12 cellular contexts compared by ENCODE assay signal in genomic region chr5:180332051-180332517, GRCh38. TPM values are rescaled to one million over a fixed set of nuclear protein-coding genes. Genes with fewer than 3 reads are reported as not detected.
DNase-seq lines count a peak whose midpoint lies in the region; FAIRE-seq and TF ChIP-seq lines count a peak whose summit lies in the region.
"Had no signal": no experiment of that assay in that cellular context is flagged by ENCODE, and none has a peak within 500 bp of the region (broad histone marks: within the 10 kb centered on the region; RNA-seq: fewer than 3 reads in every experiment).

No MANE protein-coding gene starts in this region.

- H2BK20ac ChIP-seq in H9 (ENCODE audit: low read depth, low read length, poor library complexity, severe bottlenecking) = no peak overlapping the region

- no peak overlapping the region for H2BK120ac ChIP-seq in H9 (ENCODE audit: low read depth, low read length, poor library complexity, severe bottlenecking)

- TF ChIP-seq CTCF in H9 (conservative IDR thresholded peaks at IDR 0.05) = peak; percentile 58
- TF ChIP-seq CTCF in astrocyte of the cerebellum (IDR thresholded peaks at IDR 0.05; ENCODE audit: low read depth, low read length, missing control alignments) = peak; percentile 58
- no peak for TF ChIP-seq CTCF in transverse colon (IDR thresholded peaks at IDR 0.05)
- TF ChIP-seq CTCF in GM10248 (IDR thresholded peaks at IDR 0.05; ENCODE audit: control extremely low read depth, extremely low read depth, low read depth, missing control alignments) = no peak

- H3K36me3 ChIP-seq in transverse colon = no peaks in the 10 kb centered on the region

- H3K14ac ChIP-seq in H9 (ENCODE audit: insufficient read depth, low read length) = no peak overlapping the region

- WGBS in H9 (ENCODE audit: extremely low coverage, insufficient read length, low lambda C conversion rate) = no CpG with 5 or more reads among the region's 13 CpGs
- WGBS in transverse colon (ENCODE audit: low coverage in 1 of 2), 2 donors = 11% methylated on average over 11 of the region's 13 CpGs; no CpG with 5 or more reads in 1 of the 2 donors

- no peak overlapping the region for H4K5ac ChIP-seq in H9 (ENCODE audit: insufficient read length, low read depth, low read length)

- no peak overlapping the region for H2BK5ac ChIP-seq in H9 (ENCODE audit: insufficient read length, low read length)

- H3K27ac Mint-ChIP-seq in H9 = peak overlapping the region; percentile 90 to 100 (median 97)
- H3K27ac Mint-ChIP-seq: immature natural killer cell had no signal

- H3T11ph ChIP-seq in H9 (ENCODE audit: low read length) = no peak overlapping the region

- H3K4me1 ChIP-seq in H9 (ENCODE audit: insufficient read depth, low read length) = peaks cover 7% of the 10 kb centered on the region
- H3K4me1 ChIP-seq in transverse colon = no peaks in the 10 kb centered on the region

- no peak overlapping the region for H4K8ac ChIP-seq in H9 (replicated peaks; ENCODE audit: insufficient read length, low read depth, low read length)

- no peaks in the 10 kb centered on the region for H3K79me1 ChIP-seq in H9 (ENCODE audit: insufficient read depth, low read depth, low read length, poor library complexity, severe bottlenecking)

- no peak overlapping the region for H4K91ac ChIP-seq in H9 (ENCODE audit: insufficient read length, low read depth, low read length)

- H3K56ac ChIP-seq in H9 (ENCODE audit: insufficient read length, low read depth, low read length) = no peak overlapping the region

- intact Hi-C loops in transverse colon (cut with DNase I; ENCODE audit: low total_unique reads) = no loop called here

- no peak overlapping the region for H2AK5ac ChIP-seq in H9 (ENCODE audit: insufficient read length, low read length)

- H3K23ac ChIP-seq in H9 (ENCODE audit: insufficient read length, low read depth, low read length) = no peak overlapping the region

- no peak overlapping the region for H2BK12ac ChIP-seq in H9 (ENCODE audit: insufficient read length, low read depth, low read length)

- H3K9me3 ChIP-seq in H9 (ENCODE audit: control insufficient read depth, low read depth, low read length) (no peaks in the 10 kb centered on the region), transverse colon (no peaks in the 10 kb centered on the region)

- H3K79me2 ChIP-seq in H9 (ENCODE audit: insufficient read depth, low read length) = no peaks in the 10 kb centered on the region; the same call in 1 of the 2 replicates

- H3K27me3 ChIP-seq in H9 (ENCODE audit: insufficient read depth, low read length) = no peaks in the 10 kb centered on the region
- peaks cover 10% of the 10 kb centered on the region for H3K27me3 ChIP-seq in transverse colon

- POLR2A ChIA-PET in GM10248 (lab: Yijun Ruan, JAX) = interaction anchor here (0.7 kb wide), 1 partner anchor 121 kb away, joined by 3 read pairs; no protein-coding TSS in a partner anchor

- H3K4me3 Mint-ChIP-seq in H9 = peak overlapping the region in 1 of 2 experiments; percentile 29; a peak in 2 of 5 replicates
- H3K4me3 Mint-ChIP-seq: immature natural killer cell had no signal

- CTCF ChIA-PET in GM10248 (lab: Yijun Ruan, JAX) = interaction anchor here (4.7 kb wide), 1 partner anchor 38 kb away, joined by 27 read pairs; no protein-coding TSS in a partner anchor

- no peak for TF ChIP-seq EP300 in transverse colon (IDR thresholded peaks at IDR 0.05; ENCODE audit: low read depth)

- H3K36me3 Mint-ChIP-seq in H9 (ENCODE audit: insufficient read depth in 1 of 3, low read depth in 3 of 3) = peaks cover 82 to 90% (median 87%) of the 10 kb centered on the region in 3 experiments
- H3K36me3 Mint-ChIP-seq: immature natural killer cell had no signal

- FAIRE-seq in GM19239 (lab: Jason Lieb, UNC) = no peak

- H3K4me3 ChIP-seq in astrocyte of the cerebellum (ENCODE audit: low read depth, low read length) (no peak overlapping the region), transverse colon (no peak overlapping the region)

- H3K18ac ChIP-seq in H9 (ENCODE audit: insufficient read length, low read depth, low read length) = no peak overlapping the region

- no peaks in the 10 kb centered on the region for H3K23me2 ChIP-seq in H9 (ENCODE audit: insufficient read length, low read depth, low read length, poor library complexity, severe bottlenecking)

- H3K4ac ChIP-seq in H9 (ENCODE audit: low read depth, low read length) = no peak overlapping the region

- H3K9ac ChIP-seq in H9 (ENCODE audit: extremely low read depth, insufficient read length, low read length) = no peak overlapping the region

- H3K27me3 Mint-ChIP-seq in H9 (ENCODE audit: low read depth) = no peaks in the 10 kb centered on the region

- TF ChIP-seq POLR2A in transverse colon (IDR thresholded peaks at IDR 0.05) = no peak

- in situ Hi-C loops in astrocyte of the cerebellum (cut with HindIII; ENCODE audit: low sequenced_read_pairs) (no loop called here), transverse colon (cut with MboI; ENCODE audit: low pct_ligation_motif_present in 1 of 4, low pct_unique_long_range_greater_than_20kb in 1 of 4, low sequenced_read_pairs in 3 of 4) (no loop called here)

- peaks cover 3 to 7% of the 10 kb centered on the region in 2 experiments; a peak in 3 of 5 replicates for H3K9me3 Mint-ChIP-seq in H9
- H3K9me3 Mint-ChIP-seq: immature natural killer cell had no signal

- H2BK15ac ChIP-seq in H9 (ENCODE audit: low read depth, low read length) = no peak overlapping the region

- DNase-seq in H9 (peak; percentile 95), astrocyte of the cerebellum (ENCODE audit: low read depth) (peak; percentile 70), iPS-NIHi11 (ENCODE audit: low spot score) (peak; percentile 93), transverse colon (no peak), GM19239 (ENCODE audit: insufficient read length, low spot score) (no peak), GM10248 (ENCODE audit: extremely low spot score) (no peak), NCI-H1436 treated with DMSO at 0.1 percent for 48 hours (lab: John Stamatoyannopoulos, UW) (no peak)
- DNase-seq: GDM1, immature natural killer cell, NCI-H446 treated with DMSO at 0.1 percent for 48 hours, occipital lobe had no signal

- H3K4me1 Mint-ChIP-seq in H9 = peaks cover 22 to 28% of the 10 kb centered on the region in 2 experiments
- H3K4me1 Mint-ChIP-seq: immature natural killer cell had no signal

- H3K4me2 ChIP-seq in H9 (ENCODE audit: insufficient read depth, insufficient read length, low read length) = no peak overlapping the region

- H3K27ac ChIP-seq in H9 (ENCODE audit: insufficient read length, low read depth, low read length) (peak overlapping the region; percentile 91), transverse colon (peak overlapping the region; percentile 3 to 72 (median 40))

- H2AFZ ChIP-seq in H9 (ENCODE audit: low read length) = no peak overlapping the region

- H4K20me1 ChIP-seq in H9 (ENCODE audit: control insufficient read depth, insufficient read depth, insufficient read length) = no peaks in the 10 kb centered on the region

RNA-seq across cellular contexts. Expression of gene GFPT2, which starts 21.1 kb away (rescaled TPM):
- 85.0 and 89.8 TPM in 2 replicates for total RNA-seq in H9 (2021)
- total RNA-seq in transverse colon = 10 to 100 TPM in 2 of 4 donors, 1 to 10 TPM in 2; 5.9 to 47.4 (median 11.2) TPM
- total RNA-seq: T-helper 2 cell treated with Interferon-gamma antibody and Interleukin-4, amounts not matched to agents 100 ng/mL and 5 ng/mL, for 36 hours had no signal

RNA-seq across cellular contexts. Expression of gene MAPK9, which starts 40.2 kb away (rescaled TPM):
- total RNA-seq in H9 (2021) (38.6 and 39.7 TPM in 2 replicates), transverse colon (10 to 100 TPM; 25.5 to 42.3 (median 36.5) TPM)

Comparison
In these comparisons a context has a peak if more than half of its experiments do, and no peak if none do; other contexts are left out.
1. DNase-seq: peak in H9 (single experiment), astrocyte of the cerebellum (single experiment) and iPS-NIHi11 (single experiment); none in transverse colon (single experiment), GM19239 (single experiment), GM10248 (single experiment) and NCI-H1436 treated with DMSO at 0.1 percent for 48 hours (single experiment).
2. CTCF ChIP-seq: peak in H9 (single experiment) and astrocyte of the cerebellum (single experiment); none in transverse colon (0 of 5) and GM10248 (single experiment).